ENCODE assay signal across 16 cellular contexts in genomic region chr2:31286230-31286629, GRCh38.
"Had no signal": no experiment of that assay in that cellular context is flagged by ENCODE, and none has a peak within 500 bp of the region (broad histone marks: within the 10 kb centered on the region; RNA-seq: fewer than 3 reads in every experiment).

No MANE protein-coding gene starts in this region.

- FAIRE-seq: urothelium cell line had no signal

- H3K4me3 ChIP-seq: ascending aorta, breast epithelium, neural progenitor cell, thyroid gland had no signal

- H3K4me2 ChIP-seq: neural progenitor cell had no signal

- ATAC-seq: effector memory CD8-positive, alpha-beta T cell; stimulated activated memory B cell treated with anti-CD40 and anti-IgM and Interleukin-4, amounts not matched to agents 10 μg/mL and 1 μg/mL and 100 μg/mL, for 72 hours; T-cell had no signal

- H3K27ac ChIP-seq: ascending aorta, neural progenitor cell, thyroid gland had no signal

- H2AFZ ChIP-seq: neural progenitor cell had no signal

- H3K4me1 ChIP-seq: breast epithelium, thyroid gland had no signal

- H3K36me3 ChIP-seq: ascending aorta, breast epithelium, neural progenitor cell, thyroid gland had no signal

- H3K9ac ChIP-seq: neural progenitor cell had no signal

- H3K27me3 ChIP-seq: ascending aorta, breast epithelium, neural progenitor cell, thyroid gland had no signal

- H3K9me3 ChIP-seq: ascending aorta, breast epithelium, thyroid gland had no signal

- DNase-seq: activated CD4-positive, alpha-beta T cell treated with anti-CD3 and anti-CD28 coated beads for 1 hour; activated CD4-positive, alpha-beta T cell treated with anti-CD3 and anti-CD28 coated beads, Interleukin-2, amount 50 U/mL, for 4 hours; activated naive CD4-positive, alpha-beta T cell treated with anti-CD3 and anti-CD28 coated beads, Interleukin-2, amount 10 ng/mL, durations not matched to agents 7 days and 5 days; activated T-cell treated with anti-CD3 and anti-CD28 coated beads, Interleukin-2, amount 50 U/mL, for 1 hour; effector memory CD8-positive, alpha-beta T cell; erythroblast; foreskin melanocyte; stimulated activated CD4-positive, alpha-beta T cell treated with anti-CD3 and anti-CD28 coated beads, Interleukin-2, amount 100 ng/mL, for 48 hours; T-cell; T-helper 9 cell had no signal
